10 cellular contexts compared by ENCODE assay signal in genomic region chr7:100053201-100053600, GRCh38. TPM values are rescaled to one million over a fixed set of nuclear protein-coding genes. Genes with fewer than 3 reads are reported as not detected.
DNase-seq lines count a peak whose midpoint lies in the region; ATAC-seq and TF ChIP-seq lines count a peak whose summit lies in the region.
"Had no signal": no experiment of that assay in that cellular context is flagged by ENCODE, and none has a peak within 500 bp of the region (broad histone marks: within the 10 kb centered on the region; RNA-seq: fewer than 3 reads in every experiment).

No MANE protein-coding gene starts in this region.

- peaks cover 0 to 11% of the 10 kb centered on the region in 2 donors for H3K36me3 ChIP-seq in adrenal gland (replicated peaks in 1 of 2)
- H3K36me3 ChIP-seq in testis (ENCODE audit: low read depth, missing control alignments), result no peaks in the 10 kb centered on the region

- intact Hi-C loops in adrenal gland (cut with DNase I), result loop anchor here (5.0 to 10.0 kb wide), 3 partner anchors 41 to 58 kb away; no protein-coding TSS in a partner anchor
- intact Hi-C loops in testis (cut with DNase I; ENCODE audit: low total_unique reads), result no loop called here

- ATAC-seq in GM21515 (IDR thresholded peaks at IDR 0.05; ENCODE audit: unreplicated experiment), result no peak

- H3K27me3 ChIP-seq in adrenal gland, result no peaks in the 10 kb centered on the region
- H3K27me3 ChIP-seq in testis, result no peaks in the 10 kb centered on the region

- no peaks in the 10 kb centered on the region for H3K9me3 ChIP-seq in adrenal gland (replicated peaks in 1 of 3)
- H3K9me3 ChIP-seq in testis, result no peaks in the 10 kb centered on the region

- WGBS in adrenal gland, 4 donors, result 30 to 48% (median 32%) methylated on average over 3 of the region's 3 CpGs
- 37 to 55% methylated on average over 3 of the region's 3 CpGs for WGBS in testis, 2 donors

- H3K4me3 ChIP-seq in adrenal gland (no peak overlapping the region), testis (no peak overlapping the region)
- H3K4me3 ChIP-seq: SK-N-MC, skin epidermis had no signal

- TF ChIP-seq POLR2A in adrenal gland (IDR thresholded peaks at IDR 0.05) (no peak), testis (IDR thresholded peaks at IDR 0.05) (no peak)

- H3K4me1 ChIP-seq in adrenal gland (replicated peaks in 1 of 2) (peaks cover 3 to 9% of the 10 kb centered on the region in 2 donors), testis (peaks cover 24% of the 10 kb centered on the region)

- H3K27ac ChIP-seq in adrenal gland, result no peak overlapping the region
- no peak overlapping the region for H3K27ac ChIP-seq in testis
- H3K27ac ChIP-seq: SK-N-MC, skin epidermis had no signal

- peak; percentile 9 to 70 (median 66) for TF ChIP-seq CTCF in adrenal gland (IDR thresholded peaks at IDR 0.05)
- TF ChIP-seq CTCF in testis (IDR thresholded peaks at IDR 0.05), result peak in 2 of 3 experiments; percentile 26 to 27

- DNase-seq in COR-L47 (lab: John Stamatoyannopoulos, UW) (peak; percentile 84), HCEC 1CT (peak; percentile 81), NCI-H510A (lab: John Stamatoyannopoulos, UW) (peak; percentile 29), adrenal gland (peak; percentile 57 to 84 (median 78)), hippocampal formation (lab: John Stamatoyannopoulos, UW) (peak; percentile 57 to 87), testis (peak; percentile 47)
- no peak for DNase-seq in activated CD8-positive, alpha-beta memory T cell treated with anti-CD3 and anti-CD28 coated beads, Interleukin-2, amount 50 U/mL, for 48 hours

RNA-seq across cellular contexts. Expression of gene ZSCAN21, which starts 3.6 kb away (rescaled TPM):
- total RNA-seq in adrenal gland, result 10 to 100 TPM in 7 of 8 donors, 1 to 10 TPM in 1; 10.0 to 16.5 (median 13.4) TPM
- polyA plus RNA-seq in adrenal gland, result 10 to 100 TPM; 11.2 to 14.9 (median 12.5) TPM
- 10 to 100 TPM; 36.3 to 50.3 TPM for total RNA-seq in testis
- 21.3 TPM for polyA plus RNA-seq in testis (ENCODE audit: insufficient read depth, low read depth, low replicate concordance)

RNA-seq across cellular contexts. Expression of gene ZNF3, which starts 28.3 kb away (rescaled TPM):
- total RNA-seq in adrenal gland (10 to 100 TPM; 13.2 to 47.3 (median 22.1) TPM), testis (10 to 100 TPM; 24.7 to 27.7 TPM)
- polyA plus RNA-seq in adrenal gland (10 to 100 TPM; 17.4 to 25.5 (median 23.2) TPM), testis (ENCODE audit: insufficient read depth, low read depth, low replicate concordance) (23.4 TPM)

RNA-seq across cellular contexts. Expression of gene COPS6, which starts 35.6 kb away (rescaled TPM):
- total RNA-seq in adrenal gland, result 100 to 1,000 TPM in 5 of 8 donors, 10 to 100 TPM in 3; 25.5 to 130 (median 102) TPM
- polyA plus RNA-seq in adrenal gland, result 100 to 1,000 TPM; 135 to 194 (median 187) TPM
- 10 to 100 TPM; 88.1 to 99.5 TPM for total RNA-seq in testis
- 141 TPM for polyA plus RNA-seq in testis (ENCODE audit: insufficient read depth, low read depth, low replicate concordance)

RNA-seq across cellular contexts. Expression of gene ZKSCAN1, which starts 37.8 kb away (rescaled TPM):
- total RNA-seq in adrenal gland, result 100 to 1,000 TPM in 2 of 8 donors, 10 to 100 TPM in 6; 35.2 to 134 (median 75.7) TPM
- polyA plus RNA-seq in adrenal gland, result 10 to 100 TPM; 20.3 to 46.6 (median 38.7) TPM
- 10 to 100 TPM; 65.3 to 71.3 TPM for total RNA-seq in testis
- 30.7 TPM for polyA plus RNA-seq in testis (ENCODE audit: insufficient read depth, low read depth, low replicate concordance)

RNA-seq across cellular contexts. Expression of gene MCM7, which starts 48.0 kb away (rescaled TPM):
- total RNA-seq in adrenal gland (10 to 100 TPM; 13.6 to 51.0 (median 27.5) TPM), testis (10 to 100 TPM; 85.1 to 86.5 TPM)
- polyA plus RNA-seq in adrenal gland (10 to 100 TPM; 12.2 to 72.3 (median 52.4) TPM), testis (ENCODE audit: insufficient read depth, low read depth, low replicate concordance) (137 TPM)
